In genomic region chr3:47355010-47355409, GRCh38 we compare ENCODE assay signal across 36 cellular contexts.
"Had no signal": no experiment of that assay in that cellular context is flagged by ENCODE, and none has a peak within 500 bp of the region (broad histone marks: within the 10 kb centered on the region; RNA-seq: fewer than 3 reads in every experiment).

No MANE protein-coding gene starts in this region.

- ATAC-seq: activated CD4-positive, alpha-beta T cell treated with anti-CD3 and anti-CD28 coated beads for 36 hours; activated CD4-positive, CD25-positive, alpha-beta regulatory T cell treated with anti-CD3 and anti-CD28 coated beads, Interleukin-2, amount 50 U/mL, for 24 hours; activated CD8-positive, alpha-beta memory T cell treated with anti-CD3 and anti-CD28 coated beads, Interleukin-2, amount 10 ng/mL, durations not matched to agents 7 days and 5 days; PC-3 had no signal

- H3K4me1 ChIP-seq: Peyer's patch, SJSA1 had no signal

- H3K27me3 Mint-ChIP-seq: activated CD4-positive, alpha-beta T cell treated with anti-CD3 and anti-CD28 coated beads for 36 hours; activated CD4-positive, alpha-beta T cell treated with anti-CD3 and anti-CD28 coated beads, Interleukin-2, amount 10 ng/mL, durations not matched to agents 7 days and 5 days; activated CD8-positive, alpha-beta memory T cell treated with anti-CD3 and anti-CD28 coated beads, Interleukin-2, amount 10 ng/mL, durations not matched to agents 7 days and 5 days had no signal

- H3K27ac ChIP-seq: KMS-11, Peyer's patch, SJSA1 had no signal

- H3K4me3 Mint-ChIP-seq: activated CD4-positive, alpha-beta T cell treated with anti-CD3 and anti-CD28 coated beads for 36 hours; activated CD4-positive, alpha-beta T cell treated with anti-CD3 and anti-CD28 coated beads, Interleukin-2, amount 10 ng/mL, durations not matched to agents 7 days and 5 days; activated CD8-positive, alpha-beta memory T cell treated with anti-CD3 and anti-CD28 coated beads, Interleukin-2, amount 10 ng/mL, durations not matched to agents 7 days and 5 days; activated naive CD4-positive, alpha-beta T cell treated with anti-CD3 and anti-CD28 coated beads for 36 hours; brain; T-helper 1 cell treated with Interleukin-12 subunit alpha and Interleukin-12 subunit beta and Interleukin-4 antibody, amounts not matched to agents 30 μg/mL and 1 μg/mL, for 36 hours; T-helper 2 cell treated with Interferon-gamma antibody and Interleukin-4, amounts not matched to agents 5 μg/mL and 100 μg/mL, for 36 hours had no signal

- H3K36me3 ChIP-seq: Peyer's patch, SJSA1 had no signal

- H3K4me2 ChIP-seq: KMS-11, SK-N-SH had no signal

- DNase-seq: activated CD4-positive, alpha-beta T cell treated with anti-CD3 and anti-CD28 coated beads for 36 hours; activated CD4-positive, alpha-beta T cell treated with anti-CD3 and anti-CD28 coated beads, Interleukin-2, amount 10 ng/mL, durations not matched to agents 7 days and 5 days; activated CD4-positive, alpha-beta T cell treated with anti-CD3 and anti-CD28 coated beads, Interleukin-2, amount 50 U/mL, for 48 hours; activated CD8-positive, alpha-beta memory T cell treated with anti-CD3 and anti-CD28 coated beads for 24 hours; activated CD8-positive, alpha-beta memory T cell treated with anti-CD3 and anti-CD28 coated beads, Interleukin-2, amount 10 ng/mL, durations not matched to agents 7 days and 5 days; activated gamma-delta T cell treated with Interleukin-2 at 50 U/mL for 16 hours; activated naive CD4-positive, alpha-beta T cell treated with anti-CD3 and anti-CD28 coated beads for 36 hours; activated T-cell treated with anti-CD3 and anti-CD28 coated beads, Interleukin-2, amount 50 U/mL, for 1 hour; anterior cingulate cortex; central memory CD4-positive, alpha-beta T cell; MM.1S; MV-4-11; NCI-H1092; NCI-H1436 treated with DMSO at 0.1 percent for 48 hours; NCI-H1694 treated with DMSO at 0.1 percent for 48 hours; NCI-H2029 treated with DMSO at 0.1 percent for 48 hours; NCI-H2107; NCI-H2171; NCI-H510A; NCI-H526; NCI-H748 treated with DMSO at 0.1 percent for 48 hours; NK-92 treated with Interleukin-12 subunit alpha and Interleukin-12 subunit beta, amount 100 ng/mL, for 24 hours; PC-3; Peyer's patch; RPMI8226; SHP77 treated with DMSO at 0.1 percent for 48 hours; SK-N-SH had no signal

- H3K27me3 ChIP-seq: Peyer's patch, SJSA1 had no signal

- H3K36me3 Mint-ChIP-seq: brain had no signal

- H3K9me3 ChIP-seq: SK-N-SH had no signal

- H3K27ac Mint-ChIP-seq: activated CD4-positive, alpha-beta T cell treated with anti-CD3 and anti-CD28 coated beads for 36 hours; activated CD4-positive, alpha-beta T cell treated with anti-CD3 and anti-CD28 coated beads, Interleukin-2, amount 10 ng/mL, durations not matched to agents 7 days and 5 days; activated CD8-positive, alpha-beta memory T cell treated with anti-CD3 and anti-CD28 coated beads, Interleukin-2, amount 10 ng/mL, durations not matched to agents 7 days and 5 days; activated naive CD4-positive, alpha-beta T cell treated with anti-CD3 and anti-CD28 coated beads for 36 hours; activated T-helper 2 cell treated with anti-CD3 and anti-CD28 coated beads, Interferon-gamma antibody, Interleukin-2, Interleukin-4, amounts not matched to agents 10 μg/mL and 5 μg/mL and 100 μg/mL, durations not matched to agents 14 hours and 24 hours and 36 hours; brain; T-helper 1 cell treated with Interleukin-12 subunit alpha and Interleukin-12 subunit beta and Interleukin-4 antibody, amounts not matched to agents 30 μg/mL and 1 μg/mL, for 36 hours; T-helper 2 cell treated with Interferon-gamma antibody and Interleukin-4, amounts not matched to agents 5 μg/mL and 100 μg/mL, for 36 hours had no signal

- H3K4me3 ChIP-seq: Peyer's patch, SJSA1 had no signal

- H3K9ac ChIP-seq: KMS-11, SK-N-SH had no signal

- FAIRE-seq: bronchial epithelial cell, TTC549 had no signal

- H3K4me1 Mint-ChIP-seq: activated CD4-positive, alpha-beta T cell treated with anti-CD3 and anti-CD28 coated beads, Interleukin-2, amount 10 ng/mL, durations not matched to agents 7 days and 5 days; activated CD8-positive, alpha-beta memory T cell treated with anti-CD3 and anti-CD28 coated beads, Interleukin-2, amount 10 ng/mL, durations not matched to agents 7 days and 5 days; brain had no signal
